Comparison of ENCODE assay signal across 27 cellular contexts in the genomic region with DNA sequence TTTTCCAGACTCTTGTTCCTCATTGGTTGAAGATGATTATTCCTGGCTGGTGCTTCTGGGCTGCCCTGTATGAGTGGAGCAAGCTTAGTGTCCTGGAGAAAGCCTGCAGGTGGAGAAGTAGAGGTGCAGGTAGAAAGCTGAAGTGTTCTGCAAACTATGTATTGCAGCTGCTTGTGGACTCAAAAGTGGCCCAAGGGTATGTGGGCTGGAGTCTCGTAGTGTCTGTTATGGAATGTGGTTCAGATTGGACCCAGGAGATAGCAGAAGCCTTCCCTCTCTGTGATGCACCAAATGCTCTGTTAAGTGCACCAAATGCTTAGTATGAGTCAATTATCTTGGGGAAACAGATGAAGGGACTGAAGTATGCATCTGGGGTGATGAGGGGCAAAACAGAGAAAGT.
"Had no signal": no experiment of that assay in that cellular context is flagged by ENCODE, and none has a peak within 500 bp of the region (broad histone marks: within the 10 kb centered on the region; RNA-seq: fewer than 3 reads in every experiment).

No MANE protein-coding gene starts in this region.

- H3K27ac ChIP-seq: ascending aorta, brain microvascular endothelial cell, coronary artery, epithelial cell of prostate, esophagus squamous epithelium had no signal

- H3K4me1 ChIP-seq: ascending aorta had no signal

- H3K9me3 ChIP-seq: ascending aorta, esophagus squamous epithelium had no signal

- DNase-seq: activated CD4-positive, alpha-beta memory T cell treated with anti-CD3 and anti-CD28 coated beads, Interleukin-2, amount 10 ng/mL, durations not matched to agents 7 days and 5 days; activated CD4-positive, alpha-beta T cell treated with anti-CD3 and anti-CD28 coated beads for 1 hour; activated CD4-positive, alpha-beta T cell treated with anti-CD3 and anti-CD28 coated beads for 4 hours; activated CD4-positive, alpha-beta T cell treated with anti-CD3 and anti-CD28 coated beads, Interleukin-2, amount 10 ng/mL, durations not matched to agents 7 days and 5 days; activated CD4-positive, alpha-beta T cell treated with anti-CD3 and anti-CD28 coated beads, Interleukin-2, amount 50 U/mL, for 4 hours; activated CD8-positive, alpha-beta memory T cell treated with anti-CD3 and anti-CD28 coated beads, Interleukin-2, amount 50 U/mL, for 48 hours; activated gamma-delta T cell; activated naive CD4-positive, alpha-beta T cell; activated naive CD4-positive, alpha-beta T cell treated with anti-CD3 and anti-CD28 coated beads, Interleukin-2, amount 10 ng/mL, durations not matched to agents 7 days and 5 days; activated naive CD8-positive, alpha-beta T cell treated with anti-CD3 and anti-CD28 coated beads, Interleukin-2, amount 10 ng/mL, durations not matched to agents 7 days and 5 days; activated T-cell treated with anti-CD3 and anti-CD28 coated beads for 4 hours; activated T-cell treated with anti-CD3 and anti-CD28 coated beads, Interleukin-2, amount 50 U/mL, for 24 hours; activated T-cell treated with anti-CD3 and anti-CD28 coated beads, Interleukin-2, amount 50 U/mL, for 72 hours; brain microvascular endothelial cell; dorsolateral prefrontal cortex; effector memory CD4-positive, alpha-beta T cell; esophagus squamous epithelium; head of caudate nucleus; SW 1271; T-cell; T-helper 17 cell; T1000 had no signal

- H3K4me3 ChIP-seq: ascending aorta, coronary artery, dorsolateral prefrontal cortex, esophagus squamous epithelium had no signal

- ATAC-seq: activated naive CD4-positive, alpha-beta T cell treated with anti-CD3 and anti-CD28 coated beads, Interleukin-2, amount 50 U/mL, for 72 hours; activated T-cell treated with anti-CD3 and anti-CD28 coated beads, Interleukin-2, amount 50 U/mL, for 72 hours; T-cell; T-helper 17 cell; WTC11 had no signal

- H3K36me3 ChIP-seq: ascending aorta, brain microvascular endothelial cell, esophagus squamous epithelium had no signal

- H3K27me3 ChIP-seq: ascending aorta, brain microvascular endothelial cell, dorsolateral prefrontal cortex, esophagus squamous epithelium had no signal
